ENCODE assay signal across 1 cellular context in the genomic region with DNA sequence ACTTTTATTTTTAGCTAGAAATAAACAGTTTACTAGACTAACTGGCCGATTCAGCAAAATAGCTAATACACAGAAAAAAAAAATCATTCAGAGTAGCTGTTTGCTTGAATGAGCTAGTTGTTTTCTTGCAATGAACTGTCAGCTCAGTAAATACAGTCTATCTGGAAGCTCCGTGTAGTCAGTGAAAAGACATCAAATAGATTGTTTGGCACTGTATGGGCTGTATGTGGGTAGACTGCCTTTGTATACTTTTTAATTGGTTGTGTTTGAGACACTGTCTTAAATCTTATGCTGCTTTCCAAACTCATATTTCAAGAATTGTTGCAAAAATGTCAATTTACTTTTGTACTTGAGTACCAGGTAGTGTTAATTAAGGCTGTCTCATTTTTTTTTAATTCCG.
TF ChIP-seq lines count a peak whose summit lies in the region.

No MANE protein-coding gene starts in this region.

TF ChIP-seq in GM12878, 131 proteins besides CTCF, POLR2A, EP300 and RAD21:
- no peak for TF ChIP-seq RCOR1 (conservative IDR thresholded peaks at IDR 0.05; ENCODE audit: low read depth, low read length)
- TF ChIP-seq NFXL1 (IDR thresholded peaks at IDR 0.05; ENCODE audit: borderline replicate concordance) = no peak
- no peak for TF ChIP-seq NR2F1 (conservative IDR thresholded peaks at IDR 0.05)
- no peak for TF ChIP-seq SMAD1 (IDR thresholded peaks at IDR 0.05; ENCODE audit: low read depth, partially characterized antibody)
- no peak for TF ChIP-seq SKIL (IDR thresholded peaks at IDR 0.05; ENCODE audit: low read depth, poor library complexity, severe bottlenecking)
- no peak for TF ChIP-seq KDM1A (IDR thresholded peaks at IDR 0.05; ENCODE audit: borderline replicate concordance)
- no peak for TF ChIP-seq PML (IDR thresholded peaks at IDR 0.05; ENCODE audit: low read length)
- TF ChIP-seq SPI1 (IDR thresholded peaks at IDR 0.05; ENCODE audit: borderline replicate concordance, insufficient read depth, low read depth, low read length) = no peak
- no peak for TF ChIP-seq TCF7 (IDR thresholded peaks at IDR 0.05; ENCODE audit: borderline replicate concordance)
- no peak for TF ChIP-seq HDAC6 (IDR thresholded peaks at IDR 0.05; ENCODE audit: unreplicated experiment)
